ENCODE assay signal across 5 cellular contexts in the genomic region with DNA sequence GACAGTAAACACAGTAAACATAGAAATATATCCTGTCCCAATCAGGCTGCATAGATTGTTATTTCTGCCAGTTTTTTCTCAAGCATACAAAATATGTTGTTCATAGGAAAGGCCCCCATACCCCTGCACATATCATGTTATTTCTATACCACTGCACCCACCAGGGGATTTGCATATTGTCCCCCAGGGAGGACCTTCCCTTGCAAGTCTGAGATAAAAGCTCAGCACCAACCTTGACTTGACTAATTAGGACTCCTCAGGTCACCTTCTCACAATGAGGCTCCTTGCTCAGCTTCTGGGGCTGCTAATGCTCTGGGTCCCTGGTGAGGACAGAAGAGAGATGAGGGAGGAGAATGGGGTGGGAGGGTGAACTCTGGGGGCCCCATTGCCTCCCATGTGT.
DNase-seq lines count a peak whose midpoint lies in the region; ATAC-seq, FAIRE-seq and TF ChIP-seq lines count a peak whose summit lies in the region.
"Not testable (repeated sequence)": the region's sequence is repeated elsewhere in the genome, so short reads cannot be mapped to it uniquely, and the experiment has no call there.

No MANE protein-coding gene starts in this region.

- not testable (repeated sequence) for H4K20me1 ChIP-seq in Karpas-422 (ENCODE audit: insufficient read depth, low read depth, low read length); OCI-LY7 (ENCODE audit: insufficient read depth, low read length)

- H3K27ac Mint-ChIP-seq in activated B cell treated with CpG ODN at 0.5 μM for 24 hours, naive B cell: not testable (repeated sequence)

- not testable (repeated sequence) for TF ChIP-seq CTCF in OCI-LY7 (conservative IDR thresholded peaks at IDR 0.05; ENCODE audit: low read length); activated B cell treated with CpG ODN at 0.5 μM for 24 hours (IDR thresholded peaks at IDR 0.05)

- H3K36me3 Mint-ChIP-seq in activated B cell treated with CpG ODN at 0.5 μM for 24 hours (ENCODE audit: low read depth); naive B cell: not testable (repeated sequence)

- peak overlapping the region; percentile 3; the same call in 1 of the 2 replicates for H3K27ac ChIP-seq in Karpas-422 (ENCODE audit: low read length)
- H3K27ac ChIP-seq in OCI-LY7 (ENCODE audit: low read depth, low read length, poor library complexity, severe bottlenecking) = not testable (repeated sequence)

- peaks cover 30% of the 10 kb centered on the region for H3K4me1 ChIP-seq in Karpas-422 (ENCODE audit: low read length)
- H3K4me1 ChIP-seq in OCI-LY7 (ENCODE audit: insufficient read depth, low read length, poor library complexity, severe bottlenecking) = peaks cover 14% of the 10 kb centered on the region

- not testable (repeated sequence) for BruUV-seq in OCI-LY7 (replicated peaks; lab: Mats Ljungman, UMichigan)

- H3K27me3 ChIP-seq in Karpas-422 (ENCODE audit: low read length) = not testable (repeated sequence)

- H3K79me2 ChIP-seq in Karpas-422 (ENCODE audit: low read length); OCI-LY7 (ENCODE audit: insufficient read depth, low read depth, low read length): not testable (repeated sequence)

- DNase-seq in Karpas-422 (peak; percentile 77), OCI-LY7 (ENCODE audit: low spot score) (peak; percentile 63)
- not testable (repeated sequence) for DNase-seq in activated B cell treated with CpG ODN at 0.5 μM for 24 hours; naive B cell; urothelium cell line (ENCODE audit: low spot score)

- not testable (repeated sequence) for H3K4me3 ChIP-seq in Karpas-422 (ENCODE audit: low read length); OCI-LY7 (ENCODE audit: low read depth, low read length, poor library complexity, severe bottlenecking)

- H3K4me3 Mint-ChIP-seq in activated B cell treated with CpG ODN at 0.5 μM for 24 hours, naive B cell: not testable (repeated sequence)

- intact Hi-C loops in OCI-LY7 (cut with micrococcal nuclease; ENCODE audit: unreplicated experiment); activated B cell treated with CpG ODN at 0.5 μM for 24 hours (cut with micrococcal nuclease): not testable (repeated sequence)

- not testable (repeated sequence) for H3K4me1 Mint-ChIP-seq in activated B cell treated with CpG ODN at 0.5 μM for 24 hours, naive B cell

- ATAC-seq in activated B cell treated with CpG ODN at 0.5 μM for 24 hours (ENCODE audit: low read depth) (peak; percentile 37), naive B cell (ENCODE audit: low read depth in 2 of 2) (peak; percentile 56 to 61)

- peak; percentile 23 for FAIRE-seq in urothelium cell line (lab: Jason Lieb, UNC)

- not testable (repeated sequence) for H3K36me3 ChIP-seq in Karpas-422 (ENCODE audit: insufficient read depth, low read length); OCI-LY7 (ENCODE audit: insufficient read depth, low read length)

- H3K27me3 Mint-ChIP-seq in activated B cell treated with CpG ODN at 0.5 μM for 24 hours, naive B cell: not testable (repeated sequence)

- H3K9me2 ChIP-seq in Karpas-422 (replicated peaks; ENCODE audit: insufficient read depth, low read length); OCI-LY7 (ENCODE audit: insufficient read depth, low read length): not testable (repeated sequence)

- H3K4me2 ChIP-seq in Karpas-422 (ENCODE audit: low read depth, low read length, poor library complexity, severe bottlenecking) = peak overlapping the region; percentile 38
- H3K4me2 ChIP-seq in OCI-LY7 (ENCODE audit: low read length) = peak overlapping the region; percentile 46

- H2AFZ ChIP-seq in Karpas-422 (ENCODE audit: low read length) = not testable (repeated sequence)
- peak overlapping the region; percentile 58; the same call in 1 of the 2 replicates for H2AFZ ChIP-seq in OCI-LY7 (ENCODE audit: low read length)

- H3K9me3 ChIP-seq in Karpas-422 (ENCODE audit: low read length); OCI-LY7 (ENCODE audit: low read length): not testable (repeated sequence)

- H3K9me3 Mint-ChIP-seq in activated B cell treated with CpG ODN at 0.5 μM for 24 hours, naive B cell: not testable (repeated sequence)

- not testable (repeated sequence) for H3K9ac ChIP-seq in Karpas-422 (ENCODE audit: low read length)

- CTCF ChIA-PET in OCI-LY7 (lab: Charles Lee; ENCODE audit: unreplicated experiment); activated B cell treated with CpG ODN at 0.5 μM for 24 hours (lab: Charles Lee): not testable (repeated sequence)

- POLR2A ChIA-PET in OCI-LY7 (lab: Charles Lee); activated B cell treated with CpG ODN at 0.5 μM for 24 hours (lab: Charles Lee): not testable (repeated sequence)
